In the genomic region with DNA sequence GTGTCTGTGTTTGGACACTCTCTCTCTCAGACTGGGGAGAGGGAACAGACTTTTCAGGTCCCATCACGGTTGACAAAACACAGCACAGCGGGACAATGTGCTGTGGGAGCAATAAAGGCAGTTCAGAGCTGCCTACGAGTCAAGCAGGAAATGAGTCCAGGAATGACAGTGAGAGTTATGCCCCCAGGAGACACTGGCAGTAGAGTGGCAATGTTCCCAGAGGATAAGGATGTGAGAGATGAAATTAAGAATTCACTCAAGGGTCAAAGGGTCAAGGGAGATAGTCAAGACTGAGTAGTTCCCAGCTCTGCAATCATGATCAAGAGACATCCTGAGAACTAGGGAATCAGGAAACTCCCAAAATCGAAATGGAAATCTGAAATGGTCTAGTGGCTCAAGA, we compare ENCODE assay signal across 23 cellular contexts.
DNase-seq lines count a peak whose midpoint lies in the region; ATAC-seq and TF ChIP-seq lines count a peak whose summit lies in the region.
"Had no signal": no experiment of that assay in that cellular context is flagged by ENCODE, and none has a peak within 500 bp of the region (broad histone marks: within the 10 kb centered on the region; RNA-seq: fewer than 3 reads in every experiment).

No MANE protein-coding gene starts in this region.

- intact Hi-C loops in esophagus muscularis mucosa (cut with DNase I): no loop called here

- H3K27ac ChIP-seq in esophagus muscularis mucosa (replicated peaks in 1 of 4): no peak overlapping the region
- H3K27ac ChIP-seq: brain microvascular endothelial cell, RWPE1, sigmoid colon, uterus had no signal

- no peak for ATAC-seq in stimulated activated effector memory CD8-positive, alpha-beta T cell treated with anti-CD3 and anti-CD28 coated beads, Interleukin-12 subunit alpha, Interleukin-12 subunit beta, amount 100 ng/mL, for 72 hours
- ATAC-seq: activated CD8-positive, alpha-beta T cell treated with anti-CD3 and anti-CD28 coated beads, Interleukin-2, amount 10 ng/mL, durations not matched to agents 7 days and 5 days; HepG2; natural killer cell had no signal

- no peaks in the 10 kb centered on the region for H3K36me3 Mint-ChIP-seq in osteocyte (ENCODE audit: unreplicated experiment)
- no peaks in the 10 kb centered on the region for H3K36me3 Mint-ChIP-seq in stimulated activated effector memory CD8-positive, alpha-beta T cell treated with anti-CD3 and anti-CD28 coated beads, Interleukin-12 subunit alpha, Interleukin-12 subunit beta, amount 100 ng/mL, for 72 hours
- H3K36me3 Mint-ChIP-seq: CD8-positive, alpha-beta memory T cell; natural killer cell had no signal

- WGBS in esophagus muscularis mucosa: 82% methylated on average over 4 of the region's 4 CpGs

- H3K27ac Mint-ChIP-seq in osteocyte (ENCODE audit: unreplicated experiment): peak overlapping the region; percentile 5
- no peak overlapping the region for H3K27ac Mint-ChIP-seq in stimulated activated effector memory CD8-positive, alpha-beta T cell treated with anti-CD3 and anti-CD28 coated beads, Interleukin-12 subunit alpha, Interleukin-12 subunit beta, amount 100 ng/mL, for 72 hours
- H3K27ac Mint-ChIP-seq: activated CD8-positive, alpha-beta T cell treated with anti-CD3 and anti-CD28 coated beads, Interleukin-2, amount 10 ng/mL, durations not matched to agents 7 days and 5 days; CD8-positive, alpha-beta memory T cell; natural killer cell had no signal

- H3K27me3 ChIP-seq in MG63 (no peaks in the 10 kb centered on the region), esophagus muscularis mucosa (no peaks in the 10 kb centered on the region)
- H3K27me3 ChIP-seq: brain microvascular endothelial cell, sigmoid colon, uterus had no signal

- H3K9me3 ChIP-seq in MG63 (no peaks in the 10 kb centered on the region), esophagus muscularis mucosa (no peaks in the 10 kb centered on the region)
- H3K9me3 ChIP-seq: sigmoid colon, uterus had no signal

- no peak for TF ChIP-seq POLR2A in esophagus muscularis mucosa (IDR thresholded peaks at IDR 0.05; ENCODE audit: low read depth)

- H3K4me1 Mint-ChIP-seq in osteocyte (ENCODE audit: unreplicated experiment): peaks cover 34% of the 10 kb centered on the region
- H3K4me1 Mint-ChIP-seq in stimulated activated effector memory CD8-positive, alpha-beta T cell treated with anti-CD3 and anti-CD28 coated beads, Interleukin-12 subunit alpha, Interleukin-12 subunit beta, amount 100 ng/mL, for 72 hours: no peaks in the 10 kb centered on the region
- H3K4me1 Mint-ChIP-seq: CD8-positive, alpha-beta memory T cell; natural killer cell had no signal

- H3K9me3 Mint-ChIP-seq in osteocyte (ENCODE audit: unreplicated experiment): no peaks in the 10 kb centered on the region
- peaks cover 17% of the 10 kb centered on the region for H3K9me3 Mint-ChIP-seq in stimulated activated effector memory CD8-positive, alpha-beta T cell treated with anti-CD3 and anti-CD28 coated beads, Interleukin-12 subunit alpha, Interleukin-12 subunit beta, amount 100 ng/mL, for 72 hours

- no peaks in the 10 kb centered on the region for H3K4me1 ChIP-seq in esophagus muscularis mucosa
- H3K4me1 ChIP-seq: sigmoid colon, uterus had no signal

- H3K4me3 Mint-ChIP-seq in osteocyte (ENCODE audit: unreplicated experiment): no peak overlapping the region
- no peak overlapping the region for H3K4me3 Mint-ChIP-seq in stimulated activated effector memory CD8-positive, alpha-beta T cell treated with anti-CD3 and anti-CD28 coated beads, Interleukin-12 subunit alpha, Interleukin-12 subunit beta, amount 100 ng/mL, for 72 hours
- H3K4me3 Mint-ChIP-seq: activated CD8-positive, alpha-beta T cell treated with anti-CD3 and anti-CD28 coated beads, Interleukin-2, amount 10 ng/mL, durations not matched to agents 7 days and 5 days; CD8-positive, alpha-beta memory T cell; natural killer cell had no signal

- H3K36me3 ChIP-seq in MG63 (no peaks in the 10 kb centered on the region), esophagus muscularis mucosa (no peaks in the 10 kb centered on the region)
- H3K36me3 ChIP-seq: brain microvascular endothelial cell, sigmoid colon, uterus had no signal

- TF ChIP-seq CTCF in osteocyte (IDR thresholded peaks at IDR 0.05) (no peak), esophagus muscularis mucosa (IDR thresholded peaks at IDR 0.05) (no peak)

- H3K4me3 ChIP-seq in MG63: no peak overlapping the region
- H3K4me3 ChIP-seq in esophagus muscularis mucosa: no peak overlapping the region
- H3K4me3 ChIP-seq: sigmoid colon, uterus had no signal

- DNase-seq in EH (ENCODE audit: low read depth) (peak; percentile 79), MG63 (peak; percentile 78), dermis blood vessel endothelial cell (peak; percentile 1), osteocyte (ENCODE audit: extremely low spot score, unreplicated experiment) (no peak), COR-L47 (lab: John Stamatoyannopoulos, UW) (no peak), esophagus muscularis mucosa (ENCODE audit: extremely low spot score) (no peak), OCI-M1 (lab: John Stamatoyannopoulos, UW) (no peak)
- DNase-seq in stimulated activated effector memory CD8-positive, alpha-beta T cell treated with anti-CD3 and anti-CD28 coated beads, Interleukin-12 subunit alpha, Interleukin-12 subunit beta, amount 100 ng/mL, for 72 hours (ENCODE audit: low spot score in 2 of 2): no peak
- DNase-seq: activated CD4-positive, CD25-positive, alpha-beta regulatory T cell; activated CD8-positive, alpha-beta T cell treated with anti-CD3 and anti-CD28 coated beads, Interleukin-2, amount 10 ng/mL, durations not matched to agents 7 days and 5 days; activated gamma-delta T cell; brain microvascular endothelial cell; CD8-positive, alpha-beta memory T cell; DND-41; midbrain; natural killer cell; NCI-H1417; NCI-H510A; sigmoid colon; T-helper 9 cell; uterus had no signal

- no peaks in the 10 kb centered on the region for H3K27me3 Mint-ChIP-seq in osteocyte (ENCODE audit: unreplicated experiment)
- H3K27me3 Mint-ChIP-seq: CD8-positive, alpha-beta memory T cell had no signal

- no peak for TF ChIP-seq EP300 in esophagus muscularis mucosa (IDR thresholded peaks at IDR 0.05)

Comparison
In these comparisons a context has a peak if more than half of its experiments do, and no peak if none do; other contexts are left out.
1. DNase-seq: peak in EH (single experiment), MG63 (single experiment) and dermis blood vessel endothelial cell (single experiment); none in osteocyte (single experiment), stimulated activated effector memory CD8-positive, alpha-beta T cell treated with anti-CD3 and anti-CD28 coated beads, Interleukin-12 subunit alpha, Interleukin-12 subunit beta, amount 100 ng/mL, for 72 hours (0 of 2), COR-L47 (single experiment), esophagus muscularis mucosa (single experiment) and OCI-M1 (single experiment).